In genomic region chr7:20562461-20562860, GRCh38 we compare ENCODE assay signal across 16 cellular contexts. TPM values are rescaled to one million over a fixed set of nuclear protein-coding genes. Genes with fewer than 3 reads are reported as not detected.
DNase-seq lines count a peak whose midpoint lies in the region; TF ChIP-seq lines count a peak whose summit lies in the region.
"Had no signal": no experiment of that assay in that cellular context is flagged by ENCODE, and none has a peak within 500 bp of the region (broad histone marks: within the 10 kb centered on the region; RNA-seq: fewer than 3 reads in every experiment).

No MANE protein-coding gene starts in this region.

- POLR2A ChIA-PET in OCI-LY7 (lab: Charles Lee): no interaction called here

- TF ChIP-seq CTCF in fibroblast of the aortic adventitia (IDR thresholded peaks at IDR 0.05; ENCODE audit: insufficient read depth, low read length): no peak
- TF ChIP-seq CTCF in tibial nerve (IDR thresholded peaks at IDR 0.05): no peak
- no peak for TF ChIP-seq CTCF in OCI-LY7 (conservative IDR thresholded peaks at IDR 0.05; ENCODE audit: low read length)

- no peak overlapping the region for H3K4me2 ChIP-seq in OCI-LY7 (ENCODE audit: low read length)
- H3K4me2 ChIP-seq: BLaER1, SK-N-SH had no signal

- H4K20me1 ChIP-seq in OCI-LY7 (ENCODE audit: insufficient read depth, low read length): no peaks in the 10 kb centered on the region
- H4K20me1 ChIP-seq: BLaER1 had no signal

- H3K27ac ChIP-seq in tibial nerve: peak overlapping the region; percentile 45 to 92 (median 65)
- no peak overlapping the region for H3K27ac ChIP-seq in OCI-LY7 (ENCODE audit: low read depth, low read length, poor library complexity, severe bottlenecking)
- H3K27ac ChIP-seq: BLaER1 had no signal

- TF ChIP-seq POLR2A in tibial nerve (IDR thresholded peaks at IDR 0.05): no peak

- CTCF ChIA-PET in OCI-LY7 (lab: Charles Lee; ENCODE audit: unreplicated experiment): no interaction called here

- peak; percentile 26 for DNase-seq in HPDE6-E6E7 (ENCODE audit: extremely low spot score)
- DNase-seq in T1000 (lab: John Stamatoyannopoulos, UW): peak; percentile 8
- DNase-seq in fibroblast of the aortic adventitia (ENCODE audit: low read depth): peak; percentile 54
- DNase-seq in tibial nerve (ENCODE audit: low spot score in 2 of 2): no peak
- DNase-seq in NCI-H1105 treated with DMSO at 0.1 percent for 48 hours (lab: John Stamatoyannopoulos, UW): no peak
- DNase-seq in OCI-LY7 (ENCODE audit: low spot score): no peak
- no peak for DNase-seq in HuH-7 (ENCODE audit: low spot score)
- DNase-seq: CD8-positive, alpha-beta memory T cell; GOT3; MV-4-11; NCI-H1436 treated with DMSO at 0.1 percent for 48 hours; NCI-H2081 treated with DMSO at 0.1 percent for 48 hours; NCI-H524; SK-N-SH had no signal

- H3K4me3 ChIP-seq in fibroblast of the aortic adventitia (ENCODE audit: low read depth, low read length) (no peak overlapping the region), tibial nerve (no peak overlapping the region), OCI-LY7 (ENCODE audit: low read depth, low read length, poor library complexity, severe bottlenecking) (no peak overlapping the region)
- H3K4me3 ChIP-seq: BLaER1 had no signal

- H3K9me3 ChIP-seq in tibial nerve: no peaks in the 10 kb centered on the region
- no peaks in the 10 kb centered on the region for H3K9me3 ChIP-seq in OCI-LY7 (ENCODE audit: low read length)
- H3K9me3 ChIP-seq: SK-N-SH had no signal

- intact Hi-C loops in OCI-LY7 (cut with micrococcal nuclease; ENCODE audit: unreplicated experiment): no loop called here

- H3K4me1 ChIP-seq in tibial nerve (peaks cover 0 to 11% (median 3%) of the 10 kb centered on the region in 4 donors), OCI-LY7 (ENCODE audit: insufficient read depth, low read length, poor library complexity, severe bottlenecking) (no peaks in the 10 kb centered on the region)
- H3K4me1 ChIP-seq: BLaER1 had no signal

- TF ChIP-seq EP300 in tibial nerve (IDR thresholded peaks at IDR 0.05): no peak

- BruUV-seq in OCI-LY7 (replicated peaks; lab: Mats Ljungman, UMichigan): no TSS peak

- WGBS in tibial nerve, 2 donors: 36 to 48% methylated on average over 4 of the region's 4 CpGs

- H3K79me2 ChIP-seq in OCI-LY7 (ENCODE audit: insufficient read depth, low read depth, low read length): no peaks in the 10 kb centered on the region

- no peaks in the 10 kb centered on the region for H3K9me2 ChIP-seq in OCI-LY7 (ENCODE audit: insufficient read depth, low read length)
- H3K9me2 ChIP-seq: SK-N-SH had no signal

- no peak overlapping the region for H2AFZ ChIP-seq in OCI-LY7 (ENCODE audit: low read length)

- H3K27me3 ChIP-seq in tibial nerve: no peaks in the 10 kb centered on the region
- H3K27me3 ChIP-seq: BLaER1 had no signal

- H3K36me3 ChIP-seq in tibial nerve (no peaks in the 10 kb centered on the region), OCI-LY7 (ENCODE audit: insufficient read depth, low read length) (no peaks in the 10 kb centered on the region)
- H3K36me3 ChIP-seq: BLaER1 had no signal

RNA-seq across cellular contexts. Expression of gene ABCB5, which starts 53.0 kb away (rescaled TPM):
- total RNA-seq in fibroblast of the aortic adventitia (ENCODE audit: low replicate concordance) (1.9 TPM in 1 of 2 replicates, not detected in the other), tibial nerve (1 to 10 TPM in 3 of 4 donors, under 1 TPM in 1; 0.66 to 4.5 (median 2.0) TPM), OCI-LY7 (2022) (not detected in 2 replicates)
- total RNA-seq in OCI-LY7 (2014; rRNA removed; shearing (Covaris generic)): not detected in 2 replicates
- total RNA-seq: CD8-positive, alpha-beta memory T cell; LHCN-M2 had no signal

Comparison
In these comparisons a context has a peak if more than half of its experiments do, and no peak if none do; other contexts are left out.
1. DNase-seq: peak in HPDE6-E6E7 (single experiment), T1000 (single experiment) and fibroblast of the aortic adventitia (single experiment); none in tibial nerve (0 of 2), NCI-H1105 treated with DMSO at 0.1 percent for 48 hours (single experiment), OCI-LY7 (single experiment) and HuH-7 (single experiment).